Comparison of ENCODE assay signal across 8 cellular contexts in the genomic region with DNA sequence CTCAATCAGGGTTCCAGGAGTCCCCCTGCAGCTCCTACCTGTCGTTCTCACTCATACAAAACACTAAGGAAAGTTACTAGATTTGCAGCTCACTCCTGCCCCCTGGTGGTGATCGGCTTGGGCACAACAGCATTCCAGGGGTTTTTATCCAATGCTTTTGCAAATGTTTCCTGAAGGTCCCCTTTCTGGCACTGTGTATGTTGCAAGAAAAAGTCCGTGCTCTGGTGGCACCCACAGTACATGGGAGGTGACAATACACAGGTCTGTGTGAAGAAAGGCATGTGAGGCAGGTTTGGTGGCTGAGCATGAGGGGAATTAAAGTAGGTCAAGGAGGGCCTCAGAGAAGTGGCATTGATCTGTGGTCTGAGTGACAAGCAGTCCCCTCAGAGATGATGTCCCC. TPM values are rescaled to one million over a fixed set of nuclear protein-coding genes. Genes with fewer than 3 reads are reported as not detected.
DNase-seq lines count a peak whose midpoint lies in the region; ATAC-seq, FAIRE-seq and TF ChIP-seq lines count a peak whose summit lies in the region.

No MANE protein-coding gene starts in this region.

- H3K36me3 Mint-ChIP-seq in activated CD4-positive, alpha-beta T cell treated with anti-CD3 and anti-CD28 coated beads for 36 hours (ENCODE audit: low read depth): peaks cover 20% of the 10 kb centered on the region

- peak; percentile 70 for TF ChIP-seq RAD21 in HepG2 (CRISPR knock-in tag; IDR thresholded peaks at IDR 0.05)

- H3K9ac ChIP-seq in HepG2 (ENCODE audit: insufficient read depth, low read depth, low read length): no peak overlapping the region

- DNase-seq in AG08396 (ENCODE audit: low spot score) (peak; percentile 73), H54 (ENCODE audit: insufficient read length, low spot score) (peak; percentile 59), NCI-H510A treated with DMSO at 0.1 percent for 48 hours (lab: John Stamatoyannopoulos, UW) (peak; percentile 97), choroid plexus epithelial cell (ENCODE audit: low read depth) (peak; percentile 84), HepG2 (ENCODE audit: low spot score) (peak; percentile 80)
- DNase-seq in activated CD4-positive, alpha-beta T cell treated with anti-CD3 and anti-CD28 coated beads for 36 hours: peak; percentile 89
- peak; percentile 62 to 87 (median 80) for DNase-seq in stimulated activated CD4-positive, alpha-beta T cell treated with anti-CD3 and anti-CD28 coated beads, TNF-alpha, amount 100 ng/mL, for 4 hours (ENCODE audit: low read depth in 3 of 3)

- no peak overlapping the region for H3K27ac ChIP-seq in HepG2 (ENCODE audit: extremely low read length, insufficient read depth, low read length)

- no peaks in the 10 kb centered on the region for H4K20me1 ChIP-seq in HepG2 (ENCODE audit: insufficient read depth, low read length)

- no peak overlapping the region for H3K4me3 ChIP-seq in choroid plexus epithelial cell (ENCODE audit: low read depth, low read length)
- no peak overlapping the region for H3K4me3 ChIP-seq in HepG2 (replicated peaks in 1 of 3; ENCODE audit: insufficient read depth in 1 of 3, low read depth in 2 of 3, low read length in 3 of 3)

- H3K36me3 ChIP-seq in HepG2 (replicated peaks in 1 of 2; ENCODE audit: control insufficient read depth in 1 of 2, insufficient read depth in 2 of 2, low read length in 2 of 2): peaks cover 13 to 32% of the 10 kb centered on the region in 2 experiments; a peak in 4 of 5 replicates

- intact Hi-C loops in activated CD4-positive, alpha-beta T cell treated with anti-CD3 and anti-CD28 coated beads for 36 hours (cut with DNase I, micrococcal nuclease): loop anchor here (1.0 to 10.0 kb wide), 4 partner anchors 120 to 458 kb away; partner anchors contain the start of gene OLFM2 (in 1 of the 2)
- intact Hi-C loops in HepG2 (cut with micrococcal nuclease; ENCODE audit: unreplicated experiment): loop anchor here (1.0 to 5.0 kb wide), 3 partner anchors 52 to 130 kb away; partner anchors contain the start of gene ICAM3

- H2AFZ ChIP-seq in HepG2 (ENCODE audit: low read length): no peak overlapping the region

- CTCF ChIA-PET in activated CD4-positive, alpha-beta T cell treated with anti-CD3 and anti-CD28 coated beads for 36 hours (lab: Charles Lee): interaction anchor here (0.6 to 8.7 kb wide), 39 partner anchors 9 to 481 kb away, joined by 3 to 165 read pairs (median 5); partner anchors contain the start of genes CDC37, ICAM1, ICAM4 and ICAM5
- CTCF ChIA-PET in HepG2 (lab: Yijun Ruan, JAX; ENCODE audit: low intra/inter-chr PET ratio, low total read pairs): interaction anchor here (1.1 to 3.8 kb wide), 3 partner anchors 54 to 129 kb away, joined by 3 to 47 read pairs (median 24); partner anchors contain the start of gene ICAM1

- no peaks in the 10 kb centered on the region for H3K4me1 Mint-ChIP-seq in activated CD4-positive, alpha-beta T cell treated with anti-CD3 and anti-CD28 coated beads for 36 hours

- no peaks in the 10 kb centered on the region for H3K9me3 ChIP-seq in HepG2 (ENCODE audit: low read length)

- peaks cover 20% of the 10 kb centered on the region for H3K4me1 ChIP-seq in HepG2 (ENCODE audit: insufficient read depth, low read length)

- TF ChIP-seq CTCF in choroid plexus epithelial cell (conservative IDR thresholded peaks at IDR 0.05; ENCODE audit: low read depth, low read length): peak; percentile 95
- peak; percentile 90 for TF ChIP-seq CTCF in HepG2 (CRISPR knock-in tag; IDR thresholded peaks at IDR 0.05)

- no peak overlapping the region for H3K27ac Mint-ChIP-seq in activated CD4-positive, alpha-beta T cell treated with anti-CD3 and anti-CD28 coated beads for 36 hours

- POLR2A ChIA-PET in activated CD4-positive, alpha-beta T cell treated with anti-CD3 and anti-CD28 coated beads for 36 hours (lab: Charles Lee): interaction anchor here (0.6 to 2.6 kb wide), 8 partner anchors 9 to 305 kb away, joined by 3 to 11 read pairs (median 5); partner anchors contain the start of genes ICAM1 and TYK2
- POLR2A ChIA-PET in HepG2 (lab: Yijun Ruan, JAX): interaction anchor here (1.0 to 2.8 kb wide), 7 partner anchors 9 to 138 kb away, joined by 3 to 42 read pairs (median 4); partner anchors contain the start of genes ICAM1, ICAM4, RAVER1 and TYK2

- peak overlapping the region; percentile 38; the same call in 1 of the 2 replicates for H3K4me2 ChIP-seq in HepG2 (ENCODE audit: low read depth, low read length)

- TF ChIP-seq POLR2A in H54 (IDR thresholded peaks at IDR 0.05; ENCODE audit: low read depth, low read length): no peak
- TF ChIP-seq POLR2A in HepG2 (IDR thresholded peaks at IDR 0.05; ENCODE audit: insufficient read depth in 1 of 2, low read depth in 2 of 2, low read length in 2 of 2): 0 out of 4 replicates have a peak, but pooled peaks of 1 of the 2 experiments have one; percentile 23

- BruUV-seq in HepG2 (replicated peaks; lab: Mats Ljungman, UMichigan): no TSS peak

- in situ Hi-C loops in HepG2 (cut with HindIII; ENCODE audit: extremely low pct_ligation_motif_present, low pct_unique_long_range_greater_than_20kb): no loop called here

- H3K27me3 ChIP-seq in HepG2 (ENCODE audit: control insufficient read depth in 1 of 2, insufficient read depth in 2 of 2, low read length in 2 of 2): no peaks in the 10 kb centered on the region

- H3K9me3 Mint-ChIP-seq in activated CD4-positive, alpha-beta T cell treated with anti-CD3 and anti-CD28 coated beads for 36 hours (ENCODE audit: low read depth): no peaks in the 10 kb centered on the region

- TF ChIP-seq EP300 in HepG2 (IDR thresholded peaks at IDR 0.05; ENCODE audit: low read depth in 2 of 2, low read length in 2 of 2) (no peak), HepG2 (CRISPR knock-in tag; IDR thresholded peaks at IDR 0.05; ENCODE audit: borderline replicate concordance) (no peak)

- 0% methylated on average over 3 of the region's 3 CpGs for WGBS in HepG2 (ENCODE audit: low lambda C conversion rate)

- peak; percentile 57 for ATAC-seq in activated CD4-positive, alpha-beta T cell treated with anti-CD3 and anti-CD28 coated beads for 36 hours
- peak; percentile 63 for ATAC-seq in HepG2
- ATAC-seq in HG03025 (IDR thresholded peaks at IDR 0.05; ENCODE audit: low FRiP score, unreplicated experiment): no peak

- H3K79me2 ChIP-seq in HepG2 (ENCODE audit: insufficient read depth, low read length): no peaks in the 10 kb centered on the region

- no peaks in the 10 kb centered on the region for H3K27me3 Mint-ChIP-seq in activated CD4-positive, alpha-beta T cell treated with anti-CD3 and anti-CD28 coated beads for 36 hours

- H3K4me3 Mint-ChIP-seq in activated CD4-positive, alpha-beta T cell treated with anti-CD3 and anti-CD28 coated beads for 36 hours: no peak overlapping the region

- FAIRE-seq in H54 (lab: Jason Lieb, UNC) (no peak), HepG2 (lab: Jason Lieb, UNC) (peak; percentile 96)

RNA-seq across cellular contexts. Expression of gene TYK2, which starts 8.6 kb away (rescaled TPM):
- 100 to 1,000 TPM; 151 to 197 TPM for total RNA-seq in activated CD4-positive, alpha-beta T cell treated with anti-CD3 and anti-CD28 coated beads for 36 hours
- total RNA-seq in HepG2 (2016; rRNA removed; fragmentation: Illumina TruSeq; extraction: Trizol): 39.9 and 60.1 TPM in 2 replicates
- total RNA-seq in HepG2 (2016; cell fraction: cytosol; rRNA removed; fragmentation: Illumina TruSeq; extraction: Trizol; ENCODE audit: low read depth): 18.1 and 22.9 TPM in 2 replicates
- 32.6 and 70.2 TPM in 2 replicates for total RNA-seq in HepG2 (2016; cell fraction: insoluble cytoplasmic fraction; rRNA removed; fragmentation: Illumina TruSeq; extraction: Trizol)
- 32.1 and 33.4 TPM in 2 replicates for total RNA-seq in HepG2 (2016; cell fraction: membrane; rRNA removed; fragmentation: Illumina TruSeq; extraction: Trizol)
- 63.1 and 76.4 TPM in 2 replicates for total RNA-seq in HepG2 (2016; cell fraction: nucleus; rRNA removed; fragmentation: Illumina TruSeq; extraction: Trizol)
- polyA plus RNA-seq in HepG2 (2011; rRNA removed): 38.8 and 40.8 TPM in 2 replicates
- 14.9 and 22.3 TPM in 2 replicates for polyA plus RNA-seq in HepG2 (2011; cell fraction: cytosol; rRNA removed)
- 283 and 302 TPM in 2 replicates for polyA plus RNA-seq in HepG2 (2011; cell fraction: nucleus; rRNA removed)
- 37.3 and 46.8 TPM in 2 replicates for polyA plus RNA-seq in HepG2 (2012)
- 14.0 and 16.4 TPM in 2 replicates for polyA plus RNA-seq in HepG2 (2016; cell fraction: cytosol; fragmentation: Illumina TruSeq; extraction: Trizol; ENCODE audit: low read depth)
- polyA plus RNA-seq in HepG2 (2016; cell fraction: insoluble cytoplasmic fraction; fragmentation: Illumina TruSeq; extraction: Trizol; ENCODE audit: low read depth): 50.3 and 62.5 TPM in 2 replicates
- polyA plus RNA-seq in HepG2 (2016; cell fraction: membrane; fragmentation: Illumina TruSeq; extraction: Trizol; ENCODE audit: low read depth): 32.6 and 34.8 TPM in 2 replicates
- polyA plus RNA-seq in HepG2 (2016; cell fraction: nucleus; fragmentation: Illumina TruSeq; extraction: Trizol; ENCODE audit: insufficient read depth, low read depth): 231 and 244 TPM in 2 replicates
- 53.7 and 73.5 TPM in 2 replicates for polyA minus RNA-seq in HepG2 (2011; rRNA and poly(A)+ RNA removed; ENCODE audit: low replicate concordance)
- polyA minus RNA-seq in HepG2 (2011; cell fraction: cytosol; rRNA and poly(A)+ RNA removed): 20.7 and 22.3 TPM in 2 replicates
- 30.0 and 34.8 TPM in 2 replicates for polyA minus RNA-seq in HepG2 (2011; cell fraction: nucleus; rRNA and poly(A)+ RNA removed)

RNA-seq across cellular contexts. Expression of gene CDC37, which starts 14.4 kb away (rescaled TPM):
- total RNA-seq in activated CD4-positive, alpha-beta T cell treated with anti-CD3 and anti-CD28 coated beads for 36 hours: 100 to 1,000 TPM; 178 to 190 TPM
- total RNA-seq in HepG2 (2016; rRNA removed; fragmentation: Illumina TruSeq; extraction: Trizol): 134 and 158 TPM in 2 replicates
- 36.6 and 36.7 TPM in 2 replicates for total RNA-seq in HepG2 (2016; cell fraction: cytosol; rRNA removed; fragmentation: Illumina TruSeq; extraction: Trizol; ENCODE audit: low read depth)
- total RNA-seq in HepG2 (2016; cell fraction: insoluble cytoplasmic fraction; rRNA removed; fragmentation: Illumina TruSeq; extraction: Trizol): 125 and 171 TPM in 2 replicates
- total RNA-seq in HepG2 (2016; cell fraction: membrane; rRNA removed; fragmentation: Illumina TruSeq; extraction: Trizol): 51.9 and 53.0 TPM in 2 replicates
- total RNA-seq in HepG2 (2016; cell fraction: nucleus; rRNA removed; fragmentation: Illumina TruSeq; extraction: Trizol): 80.1 and 80.2 TPM in 2 replicates
- polyA plus RNA-seq in HepG2 (2011; rRNA removed): 177 and 191 TPM in 2 replicates
- 157 and 211 TPM in 2 replicates for polyA plus RNA-seq in HepG2 (2011; cell fraction: cytosol; rRNA removed)
- 522 and 527 TPM in 2 replicates for polyA plus RNA-seq in HepG2 (2011; cell fraction: nucleus; rRNA removed)
- 89.1 and 94.9 TPM in 2 replicates for polyA plus RNA-seq in HepG2 (2012)
- polyA plus RNA-seq in HepG2 (2016; cell fraction: cytosol; fragmentation: Illumina TruSeq; extraction: Trizol; ENCODE audit: low read depth): 39.2 and 43.2 TPM in 2 replicates
- 161 and 171 TPM in 2 replicates for polyA plus RNA-seq in HepG2 (2016; cell fraction: insoluble cytoplasmic fraction; fragmentation: Illumina TruSeq; extraction: Trizol; ENCODE audit: low read depth)
- 52.6 and 54.0 TPM in 2 replicates for polyA plus RNA-seq in HepG2 (2016; cell fraction: membrane; fragmentation: Illumina TruSeq; extraction: Trizol; ENCODE audit: low read depth)
- 240 and 249 TPM in 2 replicates for polyA plus RNA-seq in HepG2 (2016; cell fraction: nucleus; fragmentation: Illumina TruSeq; extraction: Trizol; ENCODE audit: insufficient read depth, low read depth)
- polyA minus RNA-seq in HepG2 (2011; rRNA and poly(A)+ RNA removed; ENCODE audit: low replicate concordance): 90.9 and 144 TPM in 2 replicates
- 42.3 and 52.9 TPM in 2 replicates for polyA minus RNA-seq in HepG2 (2011; cell fraction: cytosol; rRNA and poly(A)+ RNA removed)
- 38.0 and 40.4 TPM in 2 replicates for polyA minus RNA-seq in HepG2 (2011; cell fraction: nucleus; rRNA and poly(A)+ RNA removed)

RNA-seq across cellular contexts. Expression of gene PDE4A, which starts 31.4 kb away (rescaled TPM):
- total RNA-seq in activated CD4-positive, alpha-beta T cell treated with anti-CD3 and anti-CD28 coated beads for 36 hours: 1 to 10 TPM; 3.9 to 4.3 TPM
- 1.1 TPM in 2 replicates for total RNA-seq in HepG2 (2016; rRNA removed; fragmentation: Illumina TruSeq; extraction: Trizol)
- total RNA-seq in HepG2 (2016; cell fraction: cytosol; rRNA removed; fragmentation: Illumina TruSeq; extraction: Trizol; ENCODE audit: low read depth): 1.5 and 1.6 TPM in 2 replicates
- total RNA-seq in HepG2 (2016; cell fraction: insoluble cytoplasmic fraction; rRNA removed; fragmentation: Illumina TruSeq; extraction: Trizol): 0.89 and 1.2 TPM in 2 replicates
- 3.6 and 3.7 TPM in 2 replicates for total RNA-seq in HepG2 (2016; cell fraction: membrane; rRNA removed; fragmentation: Illumina TruSeq; extraction: Trizol)
- 1.3 and 1.5 TPM in 2 replicates for total RNA-seq in HepG2 (2016; cell fraction: nucleus; rRNA removed; fragmentation: Illumina TruSeq; extraction: Trizol)
- 4.1 TPM in 2 replicates for polyA plus RNA-seq in HepG2 (2011; rRNA removed)
- polyA plus RNA-seq in HepG2 (2011; cell fraction: cytosol; rRNA removed): 3.5 and 3.8 TPM in 2 replicates
- polyA plus RNA-seq in HepG2 (2011; cell fraction: nucleus; rRNA removed): 9.1 and 10.2 TPM in 2 replicates
- polyA plus RNA-seq in HepG2 (2012): 5.1 and 5.7 TPM in 2 replicates
- polyA plus RNA-seq in HepG2 (2016; cell fraction: cytosol; fragmentation: Illumina TruSeq; extraction: Trizol; ENCODE audit: low read depth): 3.3 and 3.8 TPM in 2 replicates
- 2.8 and 3.6 TPM in 2 replicates for polyA plus RNA-seq in HepG2 (2016; cell fraction: insoluble cytoplasmic fraction; fragmentation: Illumina TruSeq; extraction: Trizol; ENCODE audit: low read depth)
- 6.6 and 7.6 TPM in 2 replicates for polyA plus RNA-seq in HepG2 (2016; cell fraction: membrane; fragmentation: Illumina TruSeq; extraction: Trizol; ENCODE audit: low read depth)
- polyA plus RNA-seq in HepG2 (2016; cell fraction: nucleus; fragmentation: Illumina TruSeq; extraction: Trizol; ENCODE audit: insufficient read depth, low read depth): 5.9 and 7.4 TPM in 2 replicates
- 1.0 and 6.6 TPM in 2 replicates for polyA minus RNA-seq in HepG2 (2011; rRNA and poly(A)+ RNA removed; ENCODE audit: low replicate concordance)
- 3.9 and 5.0 TPM in 2 replicates for polyA minus RNA-seq in HepG2 (2011; cell fraction: cytosol; rRNA and poly(A)+ RNA removed)
- polyA minus RNA-seq in HepG2 (2011; cell fraction: nucleus; rRNA and poly(A)+ RNA removed): 2.6 and 2.9 TPM in 2 replicates

RNA-seq across cellular contexts. Expression of gene ICAM3, which starts 49.5 kb away (rescaled TPM):
- total RNA-seq in activated CD4-positive, alpha-beta T cell treated with anti-CD3 and anti-CD28 coated beads for 36 hours: 100 to 1,000 TPM; 109 to 122 TPM
- total RNA-seq in HepG2 (2016; rRNA removed; fragmentation: Illumina TruSeq; extraction: Trizol): 21.0 and 25.1 TPM in 2 replicates
- total RNA-seq in HepG2 (2016; cell fraction: cytosol; rRNA removed; fragmentation: Illumina TruSeq; extraction: Trizol; ENCODE audit: low read depth): 30.5 and 37.9 TPM in 2 replicates
- 19.7 and 23.7 TPM in 2 replicates for total RNA-seq in HepG2 (2016; cell fraction: insoluble cytoplasmic fraction; rRNA removed; fragmentation: Illumina TruSeq; extraction: Trizol)
- 35.4 and 39.7 TPM in 2 replicates for total RNA-seq in HepG2 (2016; cell fraction: membrane; rRNA removed; fragmentation: Illumina TruSeq; extraction: Trizol)
- 6.5 and 9.1 TPM in 2 replicates for total RNA-seq in HepG2 (2016; cell fraction: nucleus; rRNA removed; fragmentation: Illumina TruSeq; extraction: Trizol)
- polyA plus RNA-seq in HepG2 (2011; rRNA removed): 14.1 and 16.3 TPM in 2 replicates
- 14.0 and 19.9 TPM in 2 replicates for polyA plus RNA-seq in HepG2 (2011; cell fraction: cytosol; rRNA removed)
- polyA plus RNA-seq in HepG2 (2011; cell fraction: nucleus; rRNA removed): 9.0 and 12.6 TPM in 2 replicates
- polyA plus RNA-seq in HepG2 (2012): 7.0 and 10.0 TPM in 2 replicates
- 38.1 and 51.4 TPM in 2 replicates for polyA plus RNA-seq in HepG2 (2016; cell fraction: cytosol; fragmentation: Illumina TruSeq; extraction: Trizol; ENCODE audit: low read depth)
- 25.7 and 28.4 TPM in 2 replicates for polyA plus RNA-seq in HepG2 (2016; cell fraction: insoluble cytoplasmic fraction; fragmentation: Illumina TruSeq; extraction: Trizol; ENCODE audit: low read depth)
- 38.5 and 41.1 TPM in 2 replicates for polyA plus RNA-seq in HepG2 (2016; cell fraction: membrane; fragmentation: Illumina TruSeq; extraction: Trizol; ENCODE audit: low read depth)
- polyA plus RNA-seq in HepG2 (2016; cell fraction: nucleus; fragmentation: Illumina TruSeq; extraction: Trizol; ENCODE audit: insufficient read depth, low read depth): 16.9 and 17.0 TPM in 2 replicates
- polyA minus RNA-seq in HepG2 (2011; rRNA and poly(A)+ RNA removed; ENCODE audit: low replicate concordance): 16.1 and 18.5 TPM in 2 replicates
- polyA minus RNA-seq in HepG2 (2011; cell fraction: cytosol; rRNA and poly(A)+ RNA removed): 6.1 and 8.2 TPM in 2 replicates
- polyA minus RNA-seq in HepG2 (2011; cell fraction: nucleus; rRNA and poly(A)+ RNA removed): 2.4 and 3.5 TPM in 2 replicates

RNA-seq across cellular contexts. Expression of gene RAVER1, which starts 55.6 kb away (rescaled TPM):
- total RNA-seq in activated CD4-positive, alpha-beta T cell treated with anti-CD3 and anti-CD28 coated beads for 36 hours: 10 to 100 TPM; 83.7 to 90.8 TPM
- total RNA-seq in HepG2 (2016; rRNA removed; fragmentation: Illumina TruSeq; extraction: Trizol): 7.9 and 17.7 TPM in 2 replicates
- 1.7 and 2.4 TPM in 2 replicates for total RNA-seq in HepG2 (2016; cell fraction: cytosol; rRNA removed; fragmentation: Illumina TruSeq; extraction: Trizol; ENCODE audit: low read depth)
- total RNA-seq in HepG2 (2016; cell fraction: insoluble cytoplasmic fraction; rRNA removed; fragmentation: Illumina TruSeq; extraction: Trizol): 9.0 and 15.8 TPM in 2 replicates
- total RNA-seq in HepG2 (2016; cell fraction: membrane; rRNA removed; fragmentation: Illumina TruSeq; extraction: Trizol): 6.6 and 7.1 TPM in 2 replicates
- 16.3 and 16.5 TPM in 2 replicates for total RNA-seq in HepG2 (2016; cell fraction: nucleus; rRNA removed; fragmentation: Illumina TruSeq; extraction: Trizol)
- 3.6 and 4.4 TPM in 2 replicates for polyA plus RNA-seq in HepG2 (2011; rRNA removed)
- 1.7 and 2.5 TPM in 2 replicates for polyA plus RNA-seq in HepG2 (2011; cell fraction: cytosol; rRNA removed)
- polyA plus RNA-seq in HepG2 (2011; cell fraction: nucleus; rRNA removed): 34.1 and 48.6 TPM in 2 replicates
- polyA plus RNA-seq in HepG2 (2012): 12.1 and 12.9 TPM in 2 replicates
- polyA plus RNA-seq in HepG2 (2016; cell fraction: cytosol; fragmentation: Illumina TruSeq; extraction: Trizol; ENCODE audit: low read depth): 1.3 and 2.1 TPM in 2 replicates
- 26.5 and 42.8 TPM in 2 replicates for polyA plus RNA-seq in HepG2 (2016; cell fraction: insoluble cytoplasmic fraction; fragmentation: Illumina TruSeq; extraction: Trizol; ENCODE audit: low read depth)
- 5.1 and 6.9 TPM in 2 replicates for polyA plus RNA-seq in HepG2 (2016; cell fraction: membrane; fragmentation: Illumina TruSeq; extraction: Trizol; ENCODE audit: low read depth)
- polyA plus RNA-seq in HepG2 (2016; cell fraction: nucleus; fragmentation: Illumina TruSeq; extraction: Trizol; ENCODE audit: insufficient read depth, low read depth): 40.7 and 45.3 TPM in 2 replicates
- 7.6 and 34.8 TPM in 2 replicates for polyA minus RNA-seq in HepG2 (2011; rRNA and poly(A)+ RNA removed; ENCODE audit: low replicate concordance)
- polyA minus RNA-seq in HepG2 (2011; cell fraction: cytosol; rRNA and poly(A)+ RNA removed): 17.3 and 17.5 TPM in 2 replicates
- polyA minus RNA-seq in HepG2 (2011; cell fraction: nucleus; rRNA and poly(A)+ RNA removed): 10.9 and 15.5 TPM in 2 replicates
